Comparison of ENCODE assay signal across 8 cellular contexts in the genomic region with DNA sequence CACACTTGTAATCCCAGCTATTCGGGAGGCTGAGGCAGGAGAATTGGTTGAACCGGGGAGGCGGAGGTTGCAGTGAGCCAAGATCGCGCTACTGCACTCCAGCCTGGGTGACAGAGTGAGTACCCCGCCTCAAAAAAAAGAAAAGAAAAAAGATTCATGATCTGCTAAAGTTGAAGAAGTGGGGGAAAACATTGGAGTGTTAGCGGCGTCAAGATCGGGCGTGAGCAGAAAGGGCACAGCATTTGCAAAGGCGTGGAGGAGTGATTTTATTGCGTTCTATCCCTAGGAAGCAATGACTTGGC. TPM values are rescaled to one million over a fixed set of nuclear protein-coding genes. Genes with fewer than 3 reads are reported as not detected.
DNase-seq lines count a peak whose midpoint lies in the region; ATAC-seq and TF ChIP-seq lines count a peak whose summit lies in the region.

No MANE protein-coding gene starts in this region.

- H3K4me3 ChIP-seq in SK-N-SH (ENCODE audit: low read depth in 2 of 2, low read length in 1 of 2) (peak overlapping the region; percentile 6 to 29; a peak in 2 of 4 replicates), iPS-18a (ENCODE audit: low read length) (peak overlapping the region; percentile 29)

- WGBS in SK-N-SH (ENCODE audit: low lambda C conversion rate): 44% methylated on average over 12 of the region's 12 CpGs

- POLR2A ChIA-PET in SK-N-SH (lab: Yijun Ruan, JAX): interaction anchor here (0.7 to 1.9 kb wide), 4 partner anchors 16 to 156 kb away, joined by 3 to 8 read pairs (median 5); partner anchors contain the start of genes QTRT1 and TMED1
- POLR2A ChIA-PET in activated CD8-positive, alpha-beta T cell treated with anti-CD3 and anti-CD28 coated beads for 36 hours (lab: Charles Lee): interaction anchor here (0.6 to 2.4 kb wide), 11 partner anchors 10 to 164 kb away, joined by 3 to 13 read pairs (median 4); partner anchors contain the start of gene QTRT1

- peaks cover 36% of the 10 kb centered on the region for H4K20me1 ChIP-seq in SK-N-SH (ENCODE audit: insufficient read depth)

- no peak for TF ChIP-seq CTCF in SK-N-SH (IDR thresholded peaks at IDR 0.05)
- TF ChIP-seq CTCF in activated CD8-positive, alpha-beta T cell treated with anti-CD3 and anti-CD28 coated beads for 36 hours (IDR thresholded peaks at IDR 0.05): no peak

- no peaks in the 10 kb centered on the region for H3K27me3 ChIP-seq in SK-N-SH (ENCODE audit: insufficient read depth)
- H3K27me3 ChIP-seq in iPS-18a (ENCODE audit: control insufficient read depth, insufficient read depth, low read length): no peaks in the 10 kb centered on the region

- H3K27ac ChIP-seq in SK-N-SH (ENCODE audit: low read depth in 2 of 2, low read length in 1 of 2): peak overlapping the region; percentile 29 to 32; a peak in 2 of 4 replicates
- no peak overlapping the region for H3K27ac ChIP-seq in iPS-18a (ENCODE audit: low read length)

- peak overlapping the region; percentile 72 for H3K4me3 Mint-ChIP-seq in activated CD8-positive, alpha-beta T cell treated with anti-CD3 and anti-CD28 coated beads for 36 hours
- H3K4me3 Mint-ChIP-seq in stimulated activated memory B cell treated with anti-CD40 and anti-IgM and Interleukin-4, amounts not matched to agents 10 μg/mL and 1 μg/mL and 100 μg/mL, for 72 hours: peak overlapping the region; percentile 89

- no peaks in the 10 kb centered on the region for H3K9me3 Mint-ChIP-seq in activated CD8-positive, alpha-beta T cell treated with anti-CD3 and anti-CD28 coated beads for 36 hours
- H3K9me3 Mint-ChIP-seq in stimulated activated memory B cell treated with anti-CD40 and anti-IgM and Interleukin-4, amounts not matched to agents 10 μg/mL and 1 μg/mL and 100 μg/mL, for 72 hours: no peaks in the 10 kb centered on the region

- intact Hi-C loops in activated CD8-positive, alpha-beta T cell treated with anti-CD3 and anti-CD28 coated beads for 36 hours (cut with micrococcal nuclease): loop anchor here (5.0 kb wide), 2 partner anchors 40 to 145 kb away; no protein-coding TSS in a partner anchor

- ATAC-seq in SK-N-SH treated with all-trans-retinoic acid at 6 μM for 48 hours (no peak), HG03442 (IDR thresholded peaks at IDR 0.05; ENCODE audit: unreplicated experiment) (no peak)
- no peak for ATAC-seq in activated CD8-positive, alpha-beta T cell treated with anti-CD3 and anti-CD28 coated beads for 36 hours
- no peak for ATAC-seq in stimulated activated memory B cell treated with anti-CD40 and anti-IgM and Interleukin-4, amounts not matched to agents 10 μg/mL and 1 μg/mL and 100 μg/mL, for 72 hours
- ATAC-seq in activated CD4-positive, CD25-positive, alpha-beta regulatory T cell treated with anti-CD3 and anti-CD28 coated beads, Interleukin-2, amount 50 U/mL, for 24 hours: no peak

- no peak for TF ChIP-seq RAD21 in SK-N-SH (IDR thresholded peaks at IDR 0.05; ENCODE audit: low read length)

- peaks cover 13% of the 10 kb centered on the region for H3K36me3 Mint-ChIP-seq in activated CD8-positive, alpha-beta T cell treated with anti-CD3 and anti-CD28 coated beads for 36 hours (ENCODE audit: low read depth)
- H3K36me3 Mint-ChIP-seq in stimulated activated memory B cell treated with anti-CD40 and anti-IgM and Interleukin-4, amounts not matched to agents 10 μg/mL and 1 μg/mL and 100 μg/mL, for 72 hours: peaks cover 13% of the 10 kb centered on the region

- no peak for TF ChIP-seq EP300 in SK-N-SH (IDR thresholded peaks at IDR 0.05; ENCODE audit: borderline replicate concordance in 1 of 2, low read depth in 1 of 2, low read length in 1 of 2)

- H3K27ac Mint-ChIP-seq in activated CD8-positive, alpha-beta T cell treated with anti-CD3 and anti-CD28 coated beads for 36 hours: peak overlapping the region; percentile 87
- H3K27ac Mint-ChIP-seq in stimulated activated memory B cell treated with anti-CD40 and anti-IgM and Interleukin-4, amounts not matched to agents 10 μg/mL and 1 μg/mL and 100 μg/mL, for 72 hours: peak overlapping the region; percentile 77

- 0 out of 2 replicates have a peak overlapping the region, but pooled peaks have one; percentile 30 for H3K9ac ChIP-seq in SK-N-SH
- H3K9ac ChIP-seq in iPS-18a (ENCODE audit: low read length): no peak overlapping the region

- peaks cover 2 to 5% of the 10 kb centered on the region in 2 experiments for H3K36me3 ChIP-seq in SK-N-SH (replicated peaks in 1 of 2; ENCODE audit: control insufficient read depth in 1 of 2, insufficient read depth in 2 of 2, low read length in 1 of 2)
- H3K36me3 ChIP-seq in iPS-18a (ENCODE audit: control insufficient read depth, low read depth, low read length): peaks cover 9% of the 10 kb centered on the region

- CTCF ChIA-PET in SK-N-SH (lab: Yijun Ruan, JAX): interaction anchor here (0.6 to 5.9 kb wide), 37 partner anchors 9 to 200 kb away, joined by 3 to 74 read pairs (median 5); partner anchors contain the start of genes QTRT1, S1PR5 and TMED1
- CTCF ChIA-PET in activated CD8-positive, alpha-beta T cell treated with anti-CD3 and anti-CD28 coated beads for 36 hours (lab: Charles Lee): interaction anchor here (0.9 to 6.6 kb wide), 43 partner anchors 8 to 324 kb away, joined by 3 to 87 read pairs (median 6); partner anchors contain the start of genes CARM1, QTRT1 and TMED1

- H2AFZ ChIP-seq in SK-N-SH (ENCODE audit: low read depth): peak overlapping the region; percentile 91

- H3K4me1 ChIP-seq in SK-N-SH (ENCODE audit: control insufficient read depth in 1 of 2, insufficient read depth in 2 of 2, low read depth in 1 of 2, low read length in 1 of 2): peaks cover 4 to 13% of the 10 kb centered on the region in 2 experiments; a peak in 1 of 4 replicates
- peaks cover 2% of the 10 kb centered on the region for H3K4me1 ChIP-seq in iPS-18a (ENCODE audit: control insufficient read depth, low read depth, low read length)

- no peaks in the 10 kb centered on the region for H3K9me2 ChIP-seq in SK-N-SH

- H3K4me2 ChIP-seq in SK-N-SH: peak overlapping the region; percentile 67; the same call in 1 of the 2 replicates

- no peaks in the 10 kb centered on the region for H3K27me3 Mint-ChIP-seq in activated CD8-positive, alpha-beta T cell treated with anti-CD3 and anti-CD28 coated beads for 36 hours
- no peaks in the 10 kb centered on the region for H3K27me3 Mint-ChIP-seq in stimulated activated memory B cell treated with anti-CD40 and anti-IgM and Interleukin-4, amounts not matched to agents 10 μg/mL and 1 μg/mL and 100 μg/mL, for 72 hours

- H3K9me3 ChIP-seq in SK-N-SH (no peaks in the 10 kb centered on the region), iPS-18a (ENCODE audit: control insufficient read depth, low read depth, low read length) (no peaks in the 10 kb centered on the region)

- peaks cover 41% of the 10 kb centered on the region for H3K79me2 ChIP-seq in SK-N-SH (ENCODE audit: insufficient read depth)

- H3F3A ChIP-seq in SK-N-SH (replicated peaks; ENCODE audit: insufficient read depth): peaks cover 6% of the 10 kb centered on the region

- peaks cover 29% of the 10 kb centered on the region for H3K4me1 Mint-ChIP-seq in activated CD8-positive, alpha-beta T cell treated with anti-CD3 and anti-CD28 coated beads for 36 hours (ENCODE audit: low read depth)
- peaks cover 49% of the 10 kb centered on the region for H3K4me1 Mint-ChIP-seq in stimulated activated memory B cell treated with anti-CD40 and anti-IgM and Interleukin-4, amounts not matched to agents 10 μg/mL and 1 μg/mL and 100 μg/mL, for 72 hours

- DNase-seq in SK-N-SH (no peak), AML-193 (lab: John Stamatoyannopoulos, UW) (no peak)
- no peak for DNase-seq in activated CD8-positive, alpha-beta T cell treated with anti-CD3 and anti-CD28 coated beads for 36 hours

TF ChIP-seq in SK-N-SH treated with all-trans-retinoic acid at 6 μM for 48 hours, 23 proteins besides CTCF, POLR2A, EP300 and RAD21:
- TF ChIP-seq ZC3H10 (CRISPR knock-in tag; IDR thresholded peaks at IDR 0.05) (no peak), RARB (CRISPR knock-in tag; IDR thresholded peaks at IDR 0.05) (no peak), BACH2 (CRISPR knock-in tag; IDR thresholded peaks at IDR 0.05; ENCODE audit: borderline replicate concordance) (no peak), PPARA (CRISPR knock-in tag; IDR thresholded peaks at IDR 0.05; ENCODE audit: borderline replicate concordance) (no peak), TCF4 (CRISPR knock-in tag; IDR thresholded peaks at IDR 0.05; ENCODE audit: borderline replicate concordance) (no peak), TOX (CRISPR knock-in tag; IDR thresholded peaks at IDR 0.05; ENCODE audit: borderline replicate concordance) (no peak), SNAI2 (CRISPR knock-in tag; IDR thresholded peaks at IDR 0.05) (no peak)
- TF ChIP-seq, protein P1, sequence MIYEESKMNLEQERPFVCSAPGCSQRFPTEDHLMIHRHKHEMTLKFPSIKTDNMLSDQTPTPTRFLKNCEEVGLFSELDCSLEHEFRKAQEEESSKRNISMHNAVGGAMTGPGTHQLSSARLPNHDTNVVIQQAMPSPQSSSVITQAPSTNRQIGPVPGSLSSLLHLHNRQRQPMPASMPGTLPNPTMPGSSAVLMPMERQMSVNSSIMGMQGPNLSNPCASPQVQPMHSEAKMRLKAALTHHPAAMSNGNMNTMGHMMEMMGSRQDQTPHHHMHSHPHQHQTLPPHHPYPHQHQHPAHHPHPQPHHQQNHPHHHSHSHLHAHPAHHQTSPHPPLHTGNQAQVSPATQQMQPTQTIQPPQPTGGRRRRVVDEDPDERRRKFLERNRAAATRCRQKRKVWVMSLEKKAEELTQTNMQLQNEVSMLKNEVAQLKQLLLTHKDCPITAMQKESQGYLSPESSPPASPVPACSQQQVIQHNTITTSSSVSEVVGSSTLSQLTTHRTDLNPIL (CRISPR knock-in tag; IDR thresholded peaks at IDR 0.05; ENCODE audit: low read depth): no peak

RNA-seq across cellular contexts. Expression of gene DNM2, which starts 0.9 kb away (rescaled TPM):
- 52.5 and 53.6 TPM in 2 replicates for polyA plus RNA-seq in SK-N-SH (2012; rRNA removed)
- 20.5 and 31.8 TPM in 2 replicates for polyA plus RNA-seq in SK-N-SH (2012; cell fraction: cytosol; rRNA removed)
- polyA plus RNA-seq in SK-N-SH (2012; cell fraction: nucleus; rRNA removed): 159 and 212 TPM in 2 replicates
- 100 to 1,000 TPM; 151 to 153 TPM for total RNA-seq in activated CD8-positive, alpha-beta T cell treated with anti-CD3 and anti-CD28 coated beads for 36 hours

RNA-seq across cellular contexts. Expression of gene QTRT1, which starts 15.8 kb away (rescaled TPM):
- 108 and 115 TPM in 2 replicates for polyA plus RNA-seq in SK-N-SH (2012; rRNA removed)
- polyA plus RNA-seq in SK-N-SH (2012; cell fraction: cytosol; rRNA removed): 28.1 and 48.7 TPM in 2 replicates
- 464 and 520 TPM in 2 replicates for polyA plus RNA-seq in SK-N-SH (2012; cell fraction: nucleus; rRNA removed)
- total RNA-seq in activated CD8-positive, alpha-beta T cell treated with anti-CD3 and anti-CD28 coated beads for 36 hours: 10 to 100 TPM; 56.8 to 61.8 TPM
